ENCODE assay signal across 22 cellular contexts in the genomic region with DNA sequence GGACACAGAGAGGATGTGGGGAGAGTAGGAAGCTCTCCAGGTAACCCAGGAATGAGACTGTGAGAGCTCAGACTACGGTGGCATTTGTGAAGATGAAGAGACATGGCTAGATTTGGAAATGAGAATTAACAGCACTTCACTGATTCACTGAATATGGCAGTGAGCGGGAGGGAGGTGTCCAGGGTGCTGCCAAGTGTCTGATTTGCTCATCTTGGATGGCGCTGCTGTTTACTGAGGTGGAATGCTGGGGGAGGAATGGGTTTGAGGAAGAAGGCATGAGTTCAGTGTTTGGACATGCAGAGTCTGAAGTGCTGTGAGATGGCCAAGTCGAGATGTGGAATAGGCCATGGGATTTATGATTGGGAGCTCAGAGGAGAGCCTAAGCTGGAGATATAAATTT.
A peak's percentile ranks its signal among the peaks of the same experiment; 100 is the strongest.
DNase-seq lines count a peak whose midpoint lies in the region; ATAC-seq and TF ChIP-seq lines count a peak whose summit lies in the region.
"Had no signal": no experiment of that assay in that cellular context is flagged by ENCODE, and none has a peak within 500 bp of the region (broad histone marks: within the 10 kb centered on the region; RNA-seq: fewer than 3 reads in every experiment).

No MANE protein-coding gene starts in this region.

- WGBS in gastroesophageal sphincter (ENCODE audit: low coverage in 1 of 2), 2 donors = 26 to 40% methylated on average over 4 of the region's 4 CpGs
- WGBS in prostate gland = 18% methylated on average over 4 of the region's 4 CpGs
- 71 to 77% methylated on average over 4 of the region's 4 CpGs for WGBS in testis, 2 donors

- no peaks in the 10 kb centered on the region for H3K9me3 ChIP-seq in gastroesophageal sphincter
- no peaks in the 10 kb centered on the region for H3K9me3 ChIP-seq in prostate gland
- no peaks in the 10 kb centered on the region for H3K9me3 ChIP-seq in testis
- H3K9me3 ChIP-seq: heart right ventricle, spleen had no signal

- peak; percentile 16 for DNase-seq in AG08396 (ENCODE audit: low spot score)
- peak; percentile 47 for DNase-seq in NCI-H446 treated with DMSO at 0.1 percent for 48 hours (lab: John Stamatoyannopoulos, UW)
- peak; percentile 71 for DNase-seq in prostate gland (ENCODE audit: low spot score)
- no peak for DNase-seq in hepatic stellate cell (ENCODE audit: low spot score)
- no peak for DNase-seq in testis
- no peak for DNase-seq in immature natural killer cell
- DNase-seq: activated CD4-positive, alpha-beta T cell treated with anti-CD3 and anti-CD28 coated beads for 36 hours; activated naive CD8-positive, alpha-beta T cell treated with anti-CD3 and anti-CD28 coated beads for 36 hours; DMS153; GF-D8; heart right ventricle; KBM-7; naive thymus-derived CD8-positive, alpha-beta T cell; NCI-H187 treated with DMSO at 0.1 percent for 48 hours; NCI-H748 treated with DMSO at 0.1 percent for 48 hours; SHP77; spleen; stimulated activated CD4-positive, alpha-beta T cell treated with anti-CD3 and anti-CD28 coated beads, Interleukin-4, amount 100 ng/mL, for 4 hours had no signal

- no peaks in the 10 kb centered on the region for H3K4me1 Mint-ChIP-seq in immature natural killer cell

- H3K9me3 Mint-ChIP-seq in immature natural killer cell = no peaks in the 10 kb centered on the region
- H3K9me3 Mint-ChIP-seq: activated naive CD8-positive, alpha-beta T cell treated with anti-CD3 and anti-CD28 coated beads for 36 hours; activated T-helper 1 cell treated with anti-CD3 and anti-CD28 coated beads, Interleukin-12 subunit alpha, Interleukin-12 subunit beta, Interleukin-2, Interleukin-4 antibody, amounts not matched to agents 30 ng/mL and 10 ng/mL and 1 ng/mL, durations not matched to agents 14 hours and 24 hours and 36 hours; naive thymus-derived CD8-positive, alpha-beta T cell had no signal

- TF ChIP-seq POLR2A in gastroesophageal sphincter (IDR thresholded peaks at IDR 0.05) (no peak), prostate gland (IDR thresholded peaks at IDR 0.05) (no peak), testis (IDR thresholded peaks at IDR 0.05) (no peak)

- peaks cover 15 to 59% (median 27%) of the 10 kb centered on the region in 3 donors for H3K4me1 ChIP-seq in gastroesophageal sphincter
- H3K4me1 ChIP-seq in prostate gland (replicated peaks) = peaks cover 6% of the 10 kb centered on the region
- peaks cover 24% of the 10 kb centered on the region for H3K4me1 ChIP-seq in testis
- H3K4me1 ChIP-seq: spleen had no signal

- H3K36me3 Mint-ChIP-seq in immature natural killer cell = no peaks in the 10 kb centered on the region
- H3K36me3 Mint-ChIP-seq: activated naive CD8-positive, alpha-beta T cell treated with anti-CD3 and anti-CD28 coated beads for 36 hours; brain; naive thymus-derived CD8-positive, alpha-beta T cell had no signal

- peak; percentile 70 for ATAC-seq in gastroesophageal sphincter
- ATAC-seq in HG03565 (IDR thresholded peaks at IDR 0.05; ENCODE audit: unreplicated experiment) = no peak
- ATAC-seq: activated CD4-positive, alpha-beta T cell treated with anti-CD3 and anti-CD28 coated beads for 36 hours; naive thymus-derived CD8-positive, alpha-beta T cell had no signal

- TF ChIP-seq EP300 in gastroesophageal sphincter (IDR thresholded peaks at IDR 0.05) = no peak

- H3K27ac ChIP-seq in gastroesophageal sphincter (peak overlapping the region in 3 of 4 donors; percentile 72 to 77 (median 74)), prostate gland (peak overlapping the region in 1 of 2 donors; percentile 31), testis (no peak overlapping the region)
- H3K27ac ChIP-seq: spleen had no signal

- TF ChIP-seq CTCF in gastroesophageal sphincter (IDR thresholded peaks at IDR 0.05) (no peak), prostate gland (IDR thresholded peaks at IDR 0.05) (no peak), testis (IDR thresholded peaks at IDR 0.05) (no peak)

- H3K27me3 ChIP-seq in gastroesophageal sphincter = no peaks in the 10 kb centered on the region
- no peaks in the 10 kb centered on the region for H3K27me3 ChIP-seq in prostate gland (replicated peaks; ENCODE audit: insufficient read depth)
- H3K27me3 ChIP-seq in testis = no peaks in the 10 kb centered on the region
- H3K27me3 ChIP-seq: heart right ventricle, spleen had no signal

- intact Hi-C loops in prostate gland (cut with DNase I) (loop anchor here (5.0 kb wide), 2 partner anchors 87 to 182 kb away; no protein-coding TSS in a partner anchor), testis (cut with DNase I; ENCODE audit: low total_unique reads) (no loop called here)

- peaks cover 0 to 12% (median 8%) of the 10 kb centered on the region in 3 donors for H3K27me3 Mint-ChIP-seq in immature natural killer cell (ENCODE audit: low read depth in 3 of 3)

- no peak overlapping the region for H3K27ac Mint-ChIP-seq in immature natural killer cell
- H3K27ac Mint-ChIP-seq: activated CD4-positive, alpha-beta T cell treated with anti-CD3 and anti-CD28 coated beads for 36 hours; activated naive CD8-positive, alpha-beta T cell treated with anti-CD3 and anti-CD28 coated beads for 36 hours; activated T-helper 1 cell treated with anti-CD3 and anti-CD28 coated beads, Interleukin-12 subunit alpha, Interleukin-12 subunit beta, Interleukin-2, Interleukin-4 antibody, amounts not matched to agents 30 ng/mL and 10 ng/mL and 1 ng/mL, durations not matched to agents 14 hours and 24 hours and 36 hours had no signal

- H3K4me3 Mint-ChIP-seq in immature natural killer cell = no peak overlapping the region
- H3K4me3 Mint-ChIP-seq: activated CD4-positive, alpha-beta T cell treated with anti-CD3 and anti-CD28 coated beads for 36 hours; activated naive CD8-positive, alpha-beta T cell treated with anti-CD3 and anti-CD28 coated beads for 36 hours; activated T-helper 1 cell treated with anti-CD3 and anti-CD28 coated beads, Interleukin-12 subunit alpha, Interleukin-12 subunit beta, Interleukin-2, Interleukin-4 antibody, amounts not matched to agents 30 ng/mL and 10 ng/mL and 1 ng/mL, durations not matched to agents 14 hours and 24 hours and 36 hours; brain; naive thymus-derived CD8-positive, alpha-beta T cell had no signal

- H3K4me3 ChIP-seq in gastroesophageal sphincter (no peak overlapping the region), prostate gland (no peak overlapping the region), testis (no peak overlapping the region)
- H3K4me3 ChIP-seq: heart right ventricle, spleen had no signal

- H3K36me3 ChIP-seq in gastroesophageal sphincter = no peaks in the 10 kb centered on the region
- no peaks in the 10 kb centered on the region for H3K36me3 ChIP-seq in prostate gland
- no peaks in the 10 kb centered on the region for H3K36me3 ChIP-seq in testis (ENCODE audit: low read depth, missing control alignments)
- H3K36me3 ChIP-seq: heart right ventricle, spleen had no signal

Comparison
In these comparisons a context has a peak if more than half of its experiments do, and no peak if none do; other contexts are left out.
1. DNase-seq: peak in AG08396 (single experiment), NCI-H446 treated with DMSO at 0.1 percent for 48 hours (single experiment) and prostate gland (single experiment); none in hepatic stellate cell (single experiment), testis (single experiment) and immature natural killer cell (0 of 3).
2. H3K27ac ChIP-seq: peak in gastroesophageal sphincter (3 of 4); none in testis (0 of 2).